18 cellular contexts compared by ENCODE assay signal in the genomic region with DNA sequence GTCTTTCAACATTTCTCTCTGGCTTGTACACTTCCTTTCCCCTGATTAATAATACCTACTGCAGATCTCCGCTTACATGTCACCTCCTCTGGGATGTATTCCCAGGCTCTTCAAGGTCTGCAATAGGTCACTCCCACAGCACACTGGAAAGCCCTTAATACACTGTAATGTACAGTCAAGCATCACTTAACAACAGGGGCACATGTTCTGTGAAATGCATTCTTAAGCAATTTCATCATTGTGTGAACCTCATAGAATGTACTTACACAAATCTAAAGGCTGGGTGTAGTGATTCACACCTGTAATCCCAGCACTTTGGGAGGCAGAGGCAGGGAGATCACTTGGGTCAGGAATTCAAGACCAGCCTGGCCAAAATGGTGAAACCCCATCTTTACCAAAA. TPM values are rescaled to one million over a fixed set of nuclear protein-coding genes. Genes with fewer than 3 reads are reported as not detected.
DNase-seq lines count a peak whose midpoint lies in the region; ATAC-seq and TF ChIP-seq lines count a peak whose summit lies in the region.
"Had no signal": no experiment of that assay in that cellular context is flagged by ENCODE, and none has a peak within 500 bp of the region (broad histone marks: within the 10 kb centered on the region; RNA-seq: fewer than 3 reads in every experiment).

No MANE protein-coding gene starts in this region.

- H3K4me1 ChIP-seq in lower lobe of right lung: peaks cover 38% of the 10 kb centered on the region
- H3K4me1 ChIP-seq: Caco-2 had no signal

- DNase-seq in ACHN: peak; percentile 78
- DNase-seq in HK-2 (ENCODE audit: unreplicated experiment): peak; percentile 33
- peak; percentile 7 to 34 for DNase-seq in cardiac fibroblast (ENCODE audit: low read depth in 2 of 2)
- no peak for DNase-seq in lower lobe of right lung
- no peak for DNase-seq in OCI-M1 (lab: John Stamatoyannopoulos, UW)
- no peak for DNase-seq in G401 (ENCODE audit: low spot score)
- no peak for DNase-seq in activated CD4-positive, CD25-positive, alpha-beta regulatory T cell (lab: John Stamatoyannopoulos, UW)
- no peak for DNase-seq in NCI-H1105 treated with DMSO at 0.1 percent for 48 hours (lab: John Stamatoyannopoulos, UW)
- DNase-seq: activated CD4-positive, alpha-beta memory T cell treated with anti-CD3 and anti-CD28 coated beads for 36 hours; amniotic stem cell; Caco-2; esophagus squamous epithelium; hippocampal formation; NCI-H146; stomach; uterus had no signal

- intact Hi-C loops in lower lobe of right lung (cut with DNase I): no loop called here

- TF ChIP-seq CTCF in cardiac fibroblast (IDR thresholded peaks at IDR 0.05; ENCODE audit: low read depth, low read length) (no peak), lower lobe of right lung (IDR thresholded peaks at IDR 0.05) (no peak)

- ATAC-seq in lower lobe of right lung: peak; percentile 1 to 23
- ATAC-seq: activated T-helper 17 cell treated with anti-CD3 and anti-CD28 coated beads, Interleukin-2, amount 50 U/mL, for 72 hours; left lobe of liver had no signal

- H3K27me3 ChIP-seq in lower lobe of right lung (ENCODE audit: low read depth): no peaks in the 10 kb centered on the region
- H3K27me3 ChIP-seq: esophagus squamous epithelium, stomach, uterus had no signal

- H3K4me3 ChIP-seq in cardiac fibroblast (replicated peaks in 1 of 2; ENCODE audit: low read depth in 2 of 2, low read length in 2 of 2) (no peak overlapping the region), lower lobe of right lung (no peak overlapping the region)
- H3K4me3 ChIP-seq: esophagus squamous epithelium, uterus had no signal

- in situ Hi-C loops in ACHN (cut with HindIII; ENCODE audit: low pct_ligation_motif_present, low pct_unique_long_range_greater_than_20kb, low sequenced_read_pairs) (no loop called here), G401 (cut with HindIII; ENCODE audit: low sequenced_read_pairs) (no loop called here)

- no peaks in the 10 kb centered on the region for H3K9me3 ChIP-seq in lower lobe of right lung
- H3K9me3 ChIP-seq: Caco-2, esophagus squamous epithelium, stomach, uterus had no signal

- no peak overlapping the region for H3K27ac ChIP-seq in lower lobe of right lung
- H3K27ac ChIP-seq: uterus had no signal

- peaks cover 37% of the 10 kb centered on the region for H3K36me3 ChIP-seq in lower lobe of right lung
- H3K36me3 ChIP-seq: uterus had no signal

RNA-seq across cellular contexts. Expression of gene COX15, which starts 1.9 kb away (rescaled TPM):
- 33.1 TPM for total RNA-seq in lower lobe of right lung
- total RNA-seq in G401 (2014; rRNA removed; shearing (Covaris generic)): 25.8 and 27.9 TPM in 2 replicates

RNA-seq across cellular contexts. Expression of gene CUTC, which starts 2.0 kb away (rescaled TPM):
- total RNA-seq in lower lobe of right lung: 16.4 TPM
- total RNA-seq in G401 (2014; rRNA removed; shearing (Covaris generic)): 6.6 and 17.0 TPM in 2 replicates

RNA-seq across cellular contexts. Expression of gene ABCC2, which starts 52.4 kb away (rescaled TPM):
- total RNA-seq in lower lobe of right lung: 1.9 TPM
- total RNA-seq in G401 (2014; rRNA removed; shearing (Covaris generic)): 1.8 and 3.7 TPM in 2 replicates

Comparison
In these comparisons a context has a peak if more than half of its experiments do, and no peak if none do; other contexts are left out.
1. DNase-seq: peak in ACHN (single experiment), HK-2 (single experiment) and cardiac fibroblast (2 of 2); none in lower lobe of right lung (single experiment), OCI-M1 (single experiment), G401 (single experiment), activated CD4-positive, CD25-positive, alpha-beta regulatory T cell (0 of 4) and NCI-H1105 treated with DMSO at 0.1 percent for 48 hours (single experiment).